In the genomic region with DNA sequence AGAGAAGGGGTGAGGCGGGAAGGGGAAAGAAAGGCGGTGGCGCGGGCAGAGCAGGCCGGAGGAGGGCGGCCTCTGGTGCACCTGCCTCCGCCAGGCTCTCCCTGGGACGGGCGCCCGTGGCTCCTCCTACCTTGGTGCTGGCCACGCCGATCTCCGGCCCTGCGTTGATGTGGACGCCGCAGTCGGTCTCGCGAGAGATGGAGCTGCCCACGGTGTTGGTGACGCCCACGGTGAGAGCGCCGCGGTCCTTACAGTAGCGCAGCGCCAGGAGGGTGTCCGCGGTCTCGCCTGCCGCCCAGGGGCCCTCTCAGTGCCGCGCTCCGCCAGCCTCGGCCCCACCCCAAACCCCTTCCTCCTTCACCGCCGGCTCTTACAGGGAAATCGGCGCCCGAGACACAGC, we compare ENCODE assay signal across 9 cellular contexts. TPM values are rescaled to one million over a fixed set of nuclear protein-coding genes. Genes with fewer than 3 reads are reported as not detected.
A peak's percentile ranks its signal among the peaks of the same experiment; 100 is the strongest.
DNase-seq lines count a peak whose midpoint lies in the region; ATAC-seq, FAIRE-seq and TF ChIP-seq lines count a peak whose summit lies in the region.
"Had no signal": no experiment of that assay in that cellular context is flagged by ENCODE, and none has a peak within 500 bp of the region (broad histone marks: within the 10 kb centered on the region; RNA-seq: fewer than 3 reads in every experiment).

No MANE protein-coding gene starts in this region.

- peak in 3 of 4 donors; percentile 76 to 97 (median 95) for ATAC-seq in pancreas

- H3K36me3 Mint-ChIP-seq in osteocyte (ENCODE audit: unreplicated experiment) = peaks cover 40% of the 10 kb centered on the region

- no peaks in the 10 kb centered on the region for H3K4me1 Mint-ChIP-seq in osteocyte (ENCODE audit: unreplicated experiment)

- H3K27me3 Mint-ChIP-seq in osteocyte (ENCODE audit: unreplicated experiment) = no peaks in the 10 kb centered on the region

- H3K9me3 Mint-ChIP-seq in osteocyte (ENCODE audit: unreplicated experiment) = no peaks in the 10 kb centered on the region

- no peak for TF ChIP-seq CTCF in AG04450 (IDR thresholded peaks at IDR 0.05; ENCODE audit: low read depth, low read length)
- TF ChIP-seq CTCF in pancreas (IDR thresholded peaks at IDR 0.05) = no peak
- TF ChIP-seq CTCF in osteocyte (IDR thresholded peaks at IDR 0.05) = no peak

- H3K4me1 ChIP-seq in pancreas = no peaks in the 10 kb centered on the region

- WGBS in pancreas, 2 donors = 68 to 69% methylated on average over 17 to 40 of the region's 40 CpGs

- no peak overlapping the region for H3K27ac Mint-ChIP-seq in osteocyte (ENCODE audit: unreplicated experiment)

- H3K36me3 ChIP-seq in pancreas = no peaks in the 10 kb centered on the region

- H3K27me3 ChIP-seq in AG04450 (ENCODE audit: control insufficient read depth, insufficient read depth, low read length) = no peaks in the 10 kb centered on the region
- no peaks in the 10 kb centered on the region for H3K27me3 ChIP-seq in pancreas

- CTCF ChIA-PET in AG04450 (lab: Charles Lee) = interaction anchor here (0.5 to 4.0 kb wide), 6 partner anchors 10 to 367 kb away, joined by 3 to 55 read pairs (median 4); no protein-coding TSS in a partner anchor

- H3K4me3 Mint-ChIP-seq in osteocyte (ENCODE audit: unreplicated experiment) = no peak overlapping the region

- H3K4me3 ChIP-seq in AG04450 (ENCODE audit: low read depth, low read length) = 0 out of 2 replicates have a peak overlapping the region, but pooled peaks have one; percentile 17
- H3K4me3 ChIP-seq in pancreas = peak overlapping the region in 2 of 4 donors; percentile 19 to 43

- no peaks in the 10 kb centered on the region; the same call in 1 of the 2 replicates for H3K9me3 ChIP-seq in AG04450 (ENCODE audit: control insufficient read depth, insufficient read depth, low read length)
- H3K9me3 ChIP-seq in pancreas = no peaks in the 10 kb centered on the region

- FAIRE-seq in pancreas (lab: Jason Lieb, UNC) = no peak

- POLR2A ChIA-PET in AG04450 (lab: Yijun Ruan, JAX) = no interaction called here

- intact Hi-C loops in pancreas (cut with DNase I) = no loop called here

- DNase-seq in AG04450 (ENCODE audit: low read depth, low spot score) (no peak), HCEC 1CT (peak; percentile 61), SK-N-DZ (ENCODE audit: low spot score) (peak; percentile 94), dedifferentiated amniotic fluid mesenchymal stem cell (ENCODE audit: extremely low spot score) (peak; percentile 70), pancreas (peak in 4 of 6 donors; percentile 57 to 90 (median 86)), cerebellum (ENCODE audit: low spot score) (no peak), osteocyte (ENCODE audit: extremely low spot score, unreplicated experiment) (no peak), NCI-H446 (lab: John Stamatoyannopoulos, UW) (no peak)

- H3K27ac ChIP-seq in AG04450 (ENCODE audit: low read depth, low read length) (no peak overlapping the region), pancreas (peak overlapping the region in 2 of 4 donors; percentile 46 to 58)
- H3K27ac ChIP-seq: VCaP had no signal

RNA-seq across cellular contexts. Expression of gene MAPK9, which starts 21.8 kb away (rescaled TPM):
- polyA plus RNA-seq in AG04450 (2011; rRNA removed) = 31.1 and 35.1 TPM in 2 replicates
- 34.2 and 44.6 TPM in 2 replicates for polyA minus RNA-seq in AG04450 (2011; rRNA and poly(A)+ RNA removed)
- 23.9 and 27.6 TPM in 2 replicates for polyA plus RNA-seq in SK-N-DZ (2014; cell fraction: cytosol; rRNA removed)
- 28.9 and 45.1 TPM in 2 replicates for polyA plus RNA-seq in SK-N-DZ (2014; cell fraction: nucleus; rRNA removed)
- total RNA-seq in pancreas = 10 to 100 TPM; 25.9 to 40.3 (median 30.6) TPM
- 10 to 100 TPM; 10.7 to 18.6 TPM for polyA plus RNA-seq in pancreas
- 76.6 TPM for total RNA-seq in cerebellum
- total RNA-seq in osteocyte = 30.0 and 31.8 TPM in 2 replicates

RNA-seq across cellular contexts. Expression of gene GFPT2, which starts 39.5 kb away (rescaled TPM):
- polyA plus RNA-seq in AG04450 (2011; rRNA removed) (13.9 and 15.1 TPM in 2 replicates), pancreas (1 to 10 TPM; 3.4 to 5.3 TPM)
- polyA minus RNA-seq in AG04450 (2011; rRNA and poly(A)+ RNA removed) = 13.9 and 16.1 TPM in 2 replicates
- polyA plus RNA-seq in SK-N-DZ (2014; cell fraction: cytosol; rRNA removed) = 5.1 and 6.3 TPM in 2 replicates
- polyA plus RNA-seq in SK-N-DZ (2014; cell fraction: nucleus; rRNA removed) = 5.5 and 19.4 TPM in 2 replicates
- total RNA-seq in pancreas (10 to 100 TPM in 1 of 6 donors, 1 to 10 TPM in 4, under 1 TPM in 1; 0.83 to 10.6 (median 4.1) TPM), cerebellum (38.2 TPM), osteocyte (70.7 and 80.0 TPM in 2 replicates)

Comparison
In these comparisons a context has a peak if more than half of its experiments do, and no peak if none do; other contexts are left out.
1. DNase-seq: peak in HCEC 1CT (single experiment), SK-N-DZ (single experiment), dedifferentiated amniotic fluid mesenchymal stem cell (single experiment) and pancreas (4 of 6); none in AG04450 (single experiment), cerebellum (single experiment), osteocyte (single experiment) and NCI-H446 (0 of 2).